20 cellular contexts compared by ENCODE assay signal in the genomic region with DNA sequence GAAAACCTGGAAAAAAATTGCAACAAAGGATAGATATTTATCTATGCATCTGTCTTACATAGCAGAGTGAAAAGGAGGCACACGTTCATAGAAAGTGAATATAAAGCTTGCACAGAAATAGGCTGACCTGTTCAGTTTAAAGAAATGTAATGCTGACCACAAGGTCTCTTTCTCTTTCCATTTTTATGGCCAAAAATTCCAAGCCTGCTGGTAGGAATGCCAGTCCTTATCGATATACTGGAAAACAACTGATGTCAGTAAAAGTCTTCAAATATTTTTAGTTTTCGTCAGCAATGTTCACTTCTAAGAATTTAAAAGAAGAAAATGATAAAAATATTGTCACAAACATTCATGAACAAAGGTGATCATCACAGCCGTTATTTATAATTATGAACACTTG.
"Had no signal": no experiment of that assay in that cellular context is flagged by ENCODE, and none has a peak within 500 bp of the region (broad histone marks: within the 10 kb centered on the region; RNA-seq: fewer than 3 reads in every experiment).

No MANE protein-coding gene starts in this region.

- H3K27ac ChIP-seq: esophagus squamous epithelium, sigmoid colon, suprapubic skin, thyroid gland, upper lobe of right lung, vagina had no signal

- H3K4me3 ChIP-seq: esophagus squamous epithelium, sigmoid colon, suprapubic skin, thyroid gland, upper lobe of right lung, vagina had no signal

- ATAC-seq: effector memory CD8-positive, alpha-beta T cell; left lobe of liver; naive thymus-derived CD4-positive, alpha-beta T cell; stimulated activated effector memory CD8-positive, alpha-beta T cell treated with anti-CD3 and anti-CD28 coated beads, Interleukin-12 subunit alpha, Interleukin-12 subunit beta, amount 100 ng/mL, for 72 hours; stimulated activated naive CD8-positive, alpha-beta T cell treated with anti-CD3 and anti-CD28 coated beads, Interleukin-15, Interleukin-2, amounts not matched to agents 100 U/mL and 50 U/mL, for 24 hours; upper lobe of right lung had no signal

- H3K27me3 ChIP-seq: thyroid gland, vagina had no signal

- H3K9me3 ChIP-seq: esophagus squamous epithelium, sigmoid colon, suprapubic skin, thyroid gland, upper lobe of right lung, vagina had no signal

- DNase-seq: effector memory CD8-positive, alpha-beta T cell; esophagus squamous epithelium; foreskin melanocyte; head of caudate nucleus; hypothalamus; kidney glomerular epithelial cell; mammary epithelial cell; naive thymus-derived CD4-positive, alpha-beta T cell; nephron progenitor cell; small intestine; stimulated activated CD4-positive, alpha-beta T cell treated with anti-CD3 and anti-CD28 coated beads, Interleukin-4, amount 100 ng/mL, for 1 hour; stimulated activated CD8-positive, alpha-beta memory T cell treated with anti-CD3 and anti-CD28 coated beads, Interleukin-4, amount 100 ng/mL, for 48 hours; stimulated activated naive CD8-positive, alpha-beta T cell treated with anti-CD3 and anti-CD28 coated beads, Interleukin-15, Interleukin-2, amounts not matched to agents 100 U/mL and 50 U/mL, for 24 hours; thyroid gland; upper lobe of right lung had no signal

- H3K36me3 ChIP-seq: esophagus squamous epithelium, sigmoid colon, suprapubic skin, thyroid gland, upper lobe of right lung, vagina had no signal

- H3K4me1 ChIP-seq: sigmoid colon, suprapubic skin, upper lobe of right lung, vagina had no signal
